ENCODE assay signal across 9 cellular contexts in the genomic region with DNA sequence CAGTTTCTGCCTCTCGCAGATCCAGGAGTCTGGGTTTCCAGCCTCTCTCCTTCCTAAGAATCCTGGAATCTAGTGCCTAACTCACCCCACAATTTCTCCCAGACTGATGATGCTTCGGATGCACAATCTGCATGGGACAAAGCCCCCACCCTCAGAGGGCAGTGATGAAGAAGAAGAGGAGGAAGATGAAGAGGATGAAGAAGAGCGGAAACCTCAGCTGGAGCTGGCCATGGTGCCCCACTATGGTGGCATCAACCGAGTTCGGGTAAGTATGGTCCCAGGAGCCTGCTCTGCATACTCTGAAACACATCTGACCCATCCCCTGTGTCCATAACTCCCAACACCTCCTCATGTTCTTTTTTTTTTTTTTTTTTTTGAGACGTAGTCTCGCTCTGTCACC. TPM values are rescaled to one million over a fixed set of nuclear protein-coding genes. Genes with fewer than 3 reads are reported as not detected.
DNase-seq lines count a peak whose midpoint lies in the region; ATAC-seq, FAIRE-seq and TF ChIP-seq lines count a peak whose summit lies in the region.
"Had no signal": no experiment of that assay in that cellular context is flagged by ENCODE, and none has a peak within 500 bp of the region (broad histone marks: within the 10 kb centered on the region; RNA-seq: fewer than 3 reads in every experiment).

No MANE protein-coding gene starts in this region.

- intact Hi-C loops in GM12878 (cut with micrococcal nuclease; ENCODE audit: unreplicated experiment), result no loop called here

- H2AFZ ChIP-seq in GM12878 (ENCODE audit: control insufficient read depth, low read depth, low read length), result no peak overlapping the region; the same call in 1 of the 2 replicates

- no peak for DNase-seq in activated naive CD4-positive, alpha-beta T cell treated with anti-CD3 and anti-CD28 coated beads, Interleukin-2, amount 50 U/mL, for 16 hours
- DNase-seq in GM12878 (ENCODE audit: low read depth, low spot score) (no peak), lung (ENCODE audit: low spot score) (no peak), type B pancreatic cell (ENCODE audit: extremely low spot score, unreplicated experiment) (no peak), A172 (ENCODE audit: low spot score) (no peak), left lobe of liver (ENCODE audit: low spot score) (no peak), NCI-H510A (lab: John Stamatoyannopoulos, UW) (no peak)
- DNase-seq: DMS153 had no signal

- H3K27ac ChIP-seq in GM12878 (ENCODE audit: control insufficient read depth, insufficient read depth) (peak overlapping the region; percentile 89), lung (ENCODE audit: low read depth in 1 of 2, low read length in 1 of 2) (peak overlapping the region in 1 of 2 donors; percentile 93)

- H3K27me3 Mint-ChIP-seq in activated naive CD4-positive, alpha-beta T cell treated with anti-CD3 and anti-CD28 coated beads, Interleukin-2, amount 50 U/mL, for 24 hours, result peaks cover 8% of the 10 kb centered on the region
- H3K27me3 Mint-ChIP-seq in type B pancreatic cell, result no peaks in the 10 kb centered on the region

- H3K4me3 ChIP-seq in GM12878 (peak overlapping the region; percentile 87), lung (peak overlapping the region; percentile 91)

- TF ChIP-seq EP300 in GM12878 (IDR thresholded peaks at IDR 0.05; ENCODE audit: borderline replicate concordance in 1 of 2, control insufficient read depth in 1 of 2, low read depth in 2 of 2, low read length in 2 of 2), result no peak

- no peak overlapping the region for H3K27ac Mint-ChIP-seq in activated naive CD4-positive, alpha-beta T cell treated with anti-CD3 and anti-CD28 coated beads, Interleukin-2, amount 50 U/mL, for 24 hours
- peak overlapping the region; percentile 95 for H3K27ac Mint-ChIP-seq in type B pancreatic cell

- H4K20me1 ChIP-seq in GM12878 (ENCODE audit: control insufficient read depth, insufficient read depth), result no peaks in the 10 kb centered on the region

- TF ChIP-seq POLR2A in GM12878 (IDR thresholded peaks at IDR 0.05; ENCODE audit: low read depth, low read length), result no peak

- peak overlapping the region; percentile 79 for H3K9ac ChIP-seq in GM12878 (ENCODE audit: control insufficient read depth, insufficient read depth, low read length)

- ATAC-seq in GM12878 (no peak), lung (ENCODE audit: insufficient read depth, low FRiP score) (no peak), left lobe of liver (no peak)

- POLR2A ChIA-PET in GM12878 (lab: Charles Lee), result interaction anchor here (0.6 to 0.9 kb wide), 3 partner anchors 27 to 126 kb away, joined by 3 to 4 read pairs (median 3); partner anchors contain the start of genes SYNGR4 and TMEM143

- peaks cover 0 to 1% of the 10 kb centered on the region in 2 experiments; a peak in 1 of 4 replicates for H3K27me3 ChIP-seq in GM12878 (replicated peaks in 1 of 2; ENCODE audit: control insufficient read depth in 2 of 2, insufficient read depth in 2 of 2, low read length in 1 of 2)
- peaks cover 4% of the 10 kb centered on the region for H3K27me3 ChIP-seq in lung (ENCODE audit: control insufficient read depth, insufficient read depth)

- H3K4me1 Mint-ChIP-seq in activated naive CD4-positive, alpha-beta T cell treated with anti-CD3 and anti-CD28 coated beads, Interleukin-2, amount 50 U/mL, for 24 hours, result peaks cover 41% of the 10 kb centered on the region
- peaks cover 10% of the 10 kb centered on the region for H3K4me1 Mint-ChIP-seq in type B pancreatic cell (ENCODE audit: unreplicated experiment)

- H3K79me2 ChIP-seq in GM12878 (ENCODE audit: control insufficient read depth, insufficient read depth, low read length), result peaks cover 17% of the 10 kb centered on the region

- BruUV-seq in GM12878 (replicated peaks; lab: Mats Ljungman, UMichigan), result no TSS peak

- H3K4me3 Mint-ChIP-seq in activated naive CD4-positive, alpha-beta T cell treated with anti-CD3 and anti-CD28 coated beads, Interleukin-2, amount 50 U/mL, for 24 hours, result peak overlapping the region; percentile 95
- peak overlapping the region; percentile 89 for H3K4me3 Mint-ChIP-seq in type B pancreatic cell

- in situ Hi-C loops in GM12878 (cut with MboI), result no loop called here

- peaks cover 17% of the 10 kb centered on the region for H3K36me3 Mint-ChIP-seq in activated naive CD4-positive, alpha-beta T cell treated with anti-CD3 and anti-CD28 coated beads, Interleukin-2, amount 50 U/mL, for 24 hours
- H3K36me3 Mint-ChIP-seq in type B pancreatic cell, result peaks cover 7% of the 10 kb centered on the region

- WGBS in GM12878 (ENCODE audit: insufficient coverage, insufficient replicate concordance, low lambda C conversion rate, missing lambda C conversion rate), result 59% methylated on average over 5 of the region's 7 CpGs
- 82 to 90% methylated on average over 5 of the region's 7 CpGs for WGBS in lung, 2 donors

- no peak for FAIRE-seq in GM12878 (lab: Jason Lieb, UNC)

- CTCF ChIA-PET in GM12878 (lab: Yijun Ruan, JAX), result interaction anchor here (0.7 to 3.3 kb wide), 5 partner anchors 13 to 138 kb away, joined by 3 to 18 read pairs (median 3); partner anchors contain the start of gene KDELR1

- H3K4me1 ChIP-seq in GM12878 (ENCODE audit: control insufficient read depth, insufficient read depth, low read length) (peaks cover 25% of the 10 kb centered on the region), lung (ENCODE audit: control insufficient read depth in 2 of 2, insufficient read depth in 2 of 2, low read length in 2 of 2) (peaks cover 0 to 17% of the 10 kb centered on the region in 2 donors)

- peaks cover 14% of the 10 kb centered on the region in 2 experiments for H3K36me3 ChIP-seq in GM12878 (ENCODE audit: control insufficient read depth in 2 of 2, insufficient read depth in 2 of 2, low read length in 1 of 2)
- H3K36me3 ChIP-seq in lung (ENCODE audit: control insufficient read depth in 2 of 2, insufficient read depth in 2 of 2, low read length in 2 of 2), result peaks cover 13 to 21% of the 10 kb centered on the region in 2 donors

- TF ChIP-seq CTCF in GM12878 (IDR thresholded peaks at IDR 0.05 in 2 of 3, conservative IDR thresholded peaks at IDR 0.05 in 1 of 3; ENCODE audit: control insufficient read depth in 2 of 3, extremely low read depth in 1 of 3, insufficient read depth in 1 of 3, low read depth in 3 of 3, low read length in 3 of 3) (no peak), lung (IDR thresholded peaks at IDR 0.05; ENCODE audit: control extremely low read depth, extremely low read depth) (no peak), type B pancreatic cell (conservative IDR thresholded peaks at IDR 0.05) (no peak)

- peak overlapping the region; percentile 96 for H3K4me2 ChIP-seq in GM12878 (ENCODE audit: control insufficient read depth, insufficient read depth)

- SMC1A ChIA-PET in GM12878 (lab: Charles Lee; ENCODE audit: uncharacterized antibody, unreplicated experiment), result interaction anchor here (0.7 kb wide), 1 partner anchor 126 kb away, joined by 3 read pairs; no protein-coding TSS in a partner anchor

- TF ChIP-seq RAD21 in GM12878 (IDR thresholded peaks at IDR 0.05; ENCODE audit: insufficient read depth, low read depth, low read length), result no peak

- H3K9me3 Mint-ChIP-seq in activated naive CD4-positive, alpha-beta T cell treated with anti-CD3 and anti-CD28 coated beads, Interleukin-2, amount 50 U/mL, for 24 hours, result no peaks in the 10 kb centered on the region
- no peaks in the 10 kb centered on the region for H3K9me3 Mint-ChIP-seq in type B pancreatic cell

- RAD21 ChIA-PET in GM12878 (lab: Charles Lee; ENCODE audit: unreplicated experiment), result interaction anchor here (0.9 kb wide), 1 partner anchor 113 kb away, joined by 4 read pairs; no protein-coding TSS in a partner anchor

- no peaks in the 10 kb centered on the region for H3K9me3 ChIP-seq in GM12878 (replicated peaks; ENCODE audit: control insufficient read depth, insufficient read depth, low read length)
- H3K9me3 ChIP-seq in lung (ENCODE audit: control insufficient read depth in 2 of 2, insufficient read depth in 1 of 2, low read length in 1 of 2), result no peaks in the 10 kb centered on the region

RNA-seq across cellular contexts. Expression of gene GRWD1, which starts 0.8 kb away (rescaled TPM):
- total RNA-seq in GM12878 (2013; cell fraction: nucleolus; rRNA removed), result 22.0 and 26.3 TPM in 2 replicates
- total RNA-seq in GM12878 (2014; rRNA removed), result 26.5 and 30.6 TPM in 2 replicates
- total RNA-seq in GM12878 (2014; rRNA removed; fragmentation: Illumina TruSeq; extraction: Trizol), result 22.4 and 30.9 TPM in 2 replicates
- total RNA-seq in GM12878 (2021), result 75.8 and 79.0 TPM in 2 replicates
- 6.1 TPM for polyA plus RNA-seq in GM12878 (2011; ENCODE audit: low read depth)
- 17.4 and 26.4 TPM in 2 replicates for polyA plus RNA-seq in GM12878 (2011; rRNA removed)
- polyA plus RNA-seq in GM12878 (2011; cell fraction: cytosol; rRNA removed), result 33.3 and 42.0 TPM in 2 replicates
- polyA plus RNA-seq in GM12878 (2011; cell fraction: nucleus; rRNA removed), result 24.8 and 43.8 TPM in 2 replicates
- 20.2 and 22.0 TPM in 2 replicates for polyA plus RNA-seq in GM12878 (2012)
- polyA plus RNA-seq in GM12878 (2014; fragmentation: Illumina TruSeq; extraction: Trizol), result 9.2 and 14.0 TPM in 2 replicates
- 1 to 10 TPM; 1.4 to 3.0 TPM for polyA plus RNA-seq in GM12878 (2014; fragmentation: Nextera tagmentation; extraction: Ambion mirVana)
- 44.6 and 46.5 TPM in 2 replicates for polyA plus RNA-seq in GM12878 (2014; rRNA removed)
- polyA plus RNA-seq in GM12878 (2016; fragmentation: Nextera tagmentation; extraction: Ambion mirVana), result 100 to 1,000 TPM; 103 TPM
- 12.8 and 20.6 TPM in 2 replicates for polyA minus RNA-seq in GM12878 (2011; rRNA and poly(A)+ RNA removed)
- 14.4 and 21.1 TPM in 2 replicates for polyA minus RNA-seq in GM12878 (2011; cell fraction: cytosol; rRNA and poly(A)+ RNA removed)
- 9.4 and 20.5 TPM in 2 replicates for polyA minus RNA-seq in GM12878 (2011; cell fraction: nucleus; rRNA and poly(A)+ RNA removed)
- total RNA-seq in lung, result 10 to 100 TPM; 14.6 to 38.1 TPM
- polyA plus RNA-seq in lung, result 10 to 100 TPM in 1 of 2 donors, 1 to 10 TPM in 1; 8.9 to 29.2 TPM
- 37.2 and 44.0 TPM in 2 replicates for total RNA-seq in type B pancreatic cell (ENCODE audit: low replicate concordance)
- 38.9 and 55.4 TPM in 2 replicates for total RNA-seq in A172 (2014; rRNA removed; shearing (Covaris generic))
- 16.0 TPM for total RNA-seq in left lobe of liver

RNA-seq across cellular contexts. Expression of gene KCNJ14, which starts 8.8 kb away (rescaled TPM):
- total RNA-seq in GM12878 (2013; cell fraction: nucleolus; rRNA removed), result 3.0 TPM in 2 replicates
- total RNA-seq in GM12878 (2014; rRNA removed) (0.38 and 0.40 TPM in 2 replicates), GM12878 (2014; rRNA removed; fragmentation: Illumina TruSeq; extraction: Trizol) (0.41 and 0.45 TPM in 2 replicates), GM12878 (2021) (1.3 and 1.4 TPM in 2 replicates), lung (under 1 TPM; 0.82 to 0.83 TPM), type B pancreatic cell (ENCODE audit: low replicate concordance) (1.8 TPM in 2 replicates), left lobe of liver (0.38 TPM)
- polyA plus RNA-seq in GM12878 (2011; ENCODE audit: low read depth), result 0.38 TPM
- polyA plus RNA-seq in GM12878 (2011; rRNA removed) (0.16 and 0.24 TPM in 2 replicates), GM12878 (2014; fragmentation: Illumina TruSeq; extraction: Trizol) (0.48 and 0.59 TPM in 2 replicates), GM12878 (2014; fragmentation: Nextera tagmentation; extraction: Ambion mirVana) (under 1 TPM; 0.26 to 0.34 TPM), GM12878 (2014; rRNA removed) (0.72 and 0.93 TPM in 2 replicates), GM12878 (2016; fragmentation: Nextera tagmentation; extraction: Ambion mirVana) (under 1 TPM; 0.30 to 0.68 TPM), lung (under 1 TPM; 0.21 to 0.35 TPM)
- polyA plus RNA-seq in GM12878 (2011; cell fraction: cytosol; rRNA removed), result 0.19 and 0.22 TPM in 2 replicates
- 1.2 TPM in 2 replicates for polyA plus RNA-seq in GM12878 (2011; cell fraction: nucleus; rRNA removed)
- polyA plus RNA-seq in GM12878 (2012), result 0.51 and 0.62 TPM in 2 replicates
- polyA minus RNA-seq in GM12878 (2011; rRNA and poly(A)+ RNA removed), result 0.73 and 1.3 TPM in 2 replicates
- polyA minus RNA-seq in GM12878 (2011; cell fraction: cytosol; rRNA and poly(A)+ RNA removed), result 0.21 and 0.27 TPM in 2 replicates
- polyA minus RNA-seq in GM12878 (2011; cell fraction: nucleus; rRNA and poly(A)+ RNA removed), result 0.60 and 1.5 TPM in 2 replicates
- total RNA-seq in A172 (2014; rRNA removed; shearing (Covaris generic)), result 0.36 and 0.55 TPM in 2 replicates

RNA-seq across cellular contexts. Expression of gene CYTH2, which starts 22.6 kb away (rescaled TPM):
- 43.7 and 54.0 TPM in 2 replicates for total RNA-seq in GM12878 (2013; cell fraction: nucleolus; rRNA removed)
- total RNA-seq in GM12878 (2014; rRNA removed), result 18.5 and 24.6 TPM in 2 replicates
- 11.0 and 13.9 TPM in 2 replicates for total RNA-seq in GM12878 (2014; rRNA removed; fragmentation: Illumina TruSeq; extraction: Trizol)
- 28.2 and 29.9 TPM in 2 replicates for total RNA-seq in GM12878 (2021)
- polyA plus RNA-seq in GM12878 (2011; ENCODE audit: low read depth), result 13.5 TPM
- 16.0 and 26.4 TPM in 2 replicates for polyA plus RNA-seq in GM12878 (2011; rRNA removed)
- polyA plus RNA-seq in GM12878 (2011; cell fraction: cytosol; rRNA removed), result 29.0 and 32.3 TPM in 2 replicates
- 58.9 and 66.4 TPM in 2 replicates for polyA plus RNA-seq in GM12878 (2011; cell fraction: nucleus; rRNA removed)
- 21.4 and 25.9 TPM in 2 replicates for polyA plus RNA-seq in GM12878 (2012)
- polyA plus RNA-seq in GM12878 (2014; fragmentation: Illumina TruSeq; extraction: Trizol), result 8.6 and 18.8 TPM in 2 replicates
- polyA plus RNA-seq in GM12878 (2014; fragmentation: Nextera tagmentation; extraction: Ambion mirVana), result 1 to 10 TPM; 1.3 to 1.6 TPM
- 26.6 and 28.7 TPM in 2 replicates for polyA plus RNA-seq in GM12878 (2014; rRNA removed)
- polyA plus RNA-seq in GM12878 (2016; fragmentation: Nextera tagmentation; extraction: Ambion mirVana), result 10 to 100 TPM; 25.6 to 31.9 TPM
- 21.4 and 34.4 TPM in 2 replicates for polyA minus RNA-seq in GM12878 (2011; rRNA and poly(A)+ RNA removed)
- polyA minus RNA-seq in GM12878 (2011; cell fraction: cytosol; rRNA and poly(A)+ RNA removed), result 7.7 and 7.9 TPM in 2 replicates
- polyA minus RNA-seq in GM12878 (2011; cell fraction: nucleus; rRNA and poly(A)+ RNA removed), result 17.8 and 26.8 TPM in 2 replicates
- 10 to 100 TPM; 45.3 to 72.5 TPM for total RNA-seq in lung
- 10 to 100 TPM; 44.1 to 53.1 TPM for polyA plus RNA-seq in lung
- 115 and 139 TPM in 2 replicates for total RNA-seq in type B pancreatic cell (ENCODE audit: low replicate concordance)
- 28.7 and 38.5 TPM in 2 replicates for total RNA-seq in A172 (2014; rRNA removed; shearing (Covaris generic))
- total RNA-seq in left lobe of liver, result 13.9 TPM

RNA-seq across cellular contexts. Expression of gene GRIN2D, which starts 53.1 kb away (rescaled TPM):
- 0.58 and 0.83 TPM in 2 replicates for total RNA-seq in GM12878 (2013; cell fraction: nucleolus; rRNA removed)
- total RNA-seq in GM12878 (2014; rRNA removed) (0.05 and 0.06 TPM in 2 replicates), GM12878 (2014; rRNA removed; fragmentation: Illumina TruSeq; extraction: Trizol) (0.05 TPM in 1 of 2 replicates, not detected in the other), GM12878 (2021) (0.32 and 0.38 TPM in 2 replicates), lung (1 to 10 TPM in 1 of 2 donors, under 1 TPM in 1; 0.54 to 1.0 TPM), type B pancreatic cell (ENCODE audit: low replicate concordance) (0.45 and 0.58 TPM in 2 replicates), left lobe of liver (0.20 TPM)
- polyA plus RNA-seq in GM12878 (2011; ENCODE audit: low read depth), result 0.09 TPM
- polyA plus RNA-seq in GM12878 (2011; rRNA removed) (0.03 TPM in 2 replicates), GM12878 (2014; fragmentation: Illumina TruSeq; extraction: Trizol) (0.07 TPM in 1 of 2 replicates, not detected in the other), GM12878 (2014; fragmentation: Nextera tagmentation; extraction: Ambion mirVana) (not detected), GM12878 (2014; rRNA removed) (0.03 and 0.04 TPM in 2 replicates), GM12878 (2016; fragmentation: Nextera tagmentation; extraction: Ambion mirVana) (under 1 TPM; 0.03 TPM), lung (under 1 TPM; 0.26 to 0.32 TPM)
- polyA plus RNA-seq in GM12878 (2011; cell fraction: cytosol; rRNA removed), result 0.02 and 0.04 TPM in 2 replicates
- 0.13 and 0.22 TPM in 2 replicates for polyA plus RNA-seq in GM12878 (2011; cell fraction: nucleus; rRNA removed)
- 0.29 and 0.32 TPM in 2 replicates for polyA plus RNA-seq in GM12878 (2012)
- 0.05 TPM in 1 of 2 replicates, not detected in the other for polyA minus RNA-seq in GM12878 (2011; rRNA and poly(A)+ RNA removed)
- polyA minus RNA-seq in GM12878 (2011; cell fraction: cytosol; rRNA and poly(A)+ RNA removed), result not detected in 2 replicates
- 0.10 and 0.12 TPM in 2 replicates for polyA minus RNA-seq in GM12878 (2011; cell fraction: nucleus; rRNA and poly(A)+ RNA removed)
- not detected in 2 replicates for total RNA-seq in A172 (2014; rRNA removed; shearing (Covaris generic))

RNA-seq across cellular contexts. Expression of gene KDELR1, which starts 55.2 kb away (rescaled TPM):
- total RNA-seq in GM12878 (2013; cell fraction: nucleolus; rRNA removed), result 22.9 and 23.8 TPM in 2 replicates
- total RNA-seq in GM12878 (2014; rRNA removed), result 34.8 and 35.9 TPM in 2 replicates
- 25.2 and 26.8 TPM in 2 replicates for total RNA-seq in GM12878 (2014; rRNA removed; fragmentation: Illumina TruSeq; extraction: Trizol)
- 70.7 and 71.0 TPM in 2 replicates for total RNA-seq in GM12878 (2021)
- polyA plus RNA-seq in GM12878 (2011; ENCODE audit: low read depth), result 38.9 TPM
- polyA plus RNA-seq in GM12878 (2011; rRNA removed), result 24.5 and 52.5 TPM in 2 replicates
- 40.6 and 54.5 TPM in 2 replicates for polyA plus RNA-seq in GM12878 (2011; cell fraction: cytosol; rRNA removed)
- 39.0 and 39.8 TPM in 2 replicates for polyA plus RNA-seq in GM12878 (2011; cell fraction: nucleus; rRNA removed)
- polyA plus RNA-seq in GM12878 (2012), result 74.1 and 86.4 TPM in 2 replicates
- polyA plus RNA-seq in GM12878 (2014; fragmentation: Illumina TruSeq; extraction: Trizol), result 52.3 and 67.3 TPM in 2 replicates
- 10 to 100 TPM in 1 of 2 experiments, 1 to 10 TPM in 1; 2.3 to 13.2 TPM for polyA plus RNA-seq in GM12878 (2014; fragmentation: Nextera tagmentation; extraction: Ambion mirVana)
- 38.0 and 44.6 TPM in 2 replicates for polyA plus RNA-seq in GM12878 (2014; rRNA removed)
- 10 to 100 TPM; 54.3 to 59.1 TPM for polyA plus RNA-seq in GM12878 (2016; fragmentation: Nextera tagmentation; extraction: Ambion mirVana)
- polyA minus RNA-seq in GM12878 (2011; rRNA and poly(A)+ RNA removed), result 31.0 and 33.4 TPM in 2 replicates
- polyA minus RNA-seq in GM12878 (2011; cell fraction: cytosol; rRNA and poly(A)+ RNA removed), result 24.6 and 34.2 TPM in 2 replicates
- 6.9 and 14.1 TPM in 2 replicates for polyA minus RNA-seq in GM12878 (2011; cell fraction: nucleus; rRNA and poly(A)+ RNA removed)
- 100 to 1,000 TPM; 101 to 142 TPM for total RNA-seq in lung
- 100 to 1,000 TPM; 108 to 156 TPM for polyA plus RNA-seq in lung
- total RNA-seq in type B pancreatic cell (ENCODE audit: low replicate concordance), result 227 and 245 TPM in 2 replicates
- 64.2 and 71.5 TPM in 2 replicates for total RNA-seq in A172 (2014; rRNA removed; shearing (Covaris generic))
- total RNA-seq in left lobe of liver, result 68.4 TPM
